In the genomic region with DNA sequence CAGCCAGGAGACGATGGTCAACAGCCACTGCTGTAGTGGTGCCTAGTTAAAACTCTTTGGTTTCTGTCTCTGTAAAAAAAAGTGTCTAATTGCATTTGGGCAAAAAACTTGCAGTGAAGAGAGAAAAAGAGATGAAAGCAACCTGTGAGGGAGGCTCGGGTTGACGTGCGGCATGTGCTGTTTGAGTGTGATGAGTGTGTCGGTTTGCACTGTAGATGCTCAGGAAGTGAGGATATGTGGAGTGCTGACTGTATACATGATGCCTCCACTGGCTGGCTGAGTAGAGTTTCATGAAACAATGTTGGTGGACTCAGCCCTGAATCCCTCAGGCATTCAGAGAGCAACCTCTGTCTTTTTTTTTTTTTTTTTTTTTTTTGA, we compare ENCODE assay signal across 15 cellular contexts. TPM values are rescaled to one million over a fixed set of nuclear protein-coding genes. Genes with fewer than 3 reads are reported as not detected.
DNase-seq lines count a peak whose midpoint lies in the region; ATAC-seq and TF ChIP-seq lines count a peak whose summit lies in the region.
"Had no signal": no experiment of that assay in that cellular context is flagged by ENCODE, and none has a peak within 500 bp of the region (broad histone marks: within the 10 kb centered on the region; RNA-seq: fewer than 3 reads in every experiment).

No MANE protein-coding gene starts in this region.

- no peak for ATAC-seq in CD4-positive, CD25-positive, alpha-beta regulatory T cell (ENCODE audit: low read depth in 2 of 2)
- ATAC-seq in T-cell (replicated peaks in 1 of 4), result peak in 2 of 4 experiments; percentile 18 to 35
- no peak for ATAC-seq in HG03457 (IDR thresholded peaks at IDR 0.05; ENCODE audit: unreplicated experiment)

- H3K9me3 Mint-ChIP-seq in CD4-positive, CD25-positive, alpha-beta regulatory T cell, result peaks cover 0 to 2% (median 0%) of the 10 kb centered on the region in 7 donors
- no peaks in the 10 kb centered on the region for H3K9me3 Mint-ChIP-seq in T-cell
- peaks cover 3% of the 10 kb centered on the region for H3K9me3 Mint-ChIP-seq in activated naive CD4-positive, alpha-beta T cell treated with anti-CD3 and anti-CD28 coated beads, Interleukin-2, amount 10 ng/mL, durations not matched to agents 7 days and 5 days

- H3K4me1 Mint-ChIP-seq in CD4-positive, CD25-positive, alpha-beta regulatory T cell, result peaks cover 14 to 59% (median 24%) of the 10 kb centered on the region in 4 donors
- peaks cover 43 to 56% (median 54%) of the 10 kb centered on the region in 3 donors for H3K4me1 Mint-ChIP-seq in T-cell
- peaks cover 66% of the 10 kb centered on the region for H3K4me1 Mint-ChIP-seq in activated naive CD4-positive, alpha-beta T cell treated with anti-CD3 and anti-CD28 coated beads, Interleukin-2, amount 10 ng/mL, durations not matched to agents 7 days and 5 days

- CTCF ChIA-PET in T-cell (lab: Charles Lee) (no interaction called here), A673 (lab: Charles Lee) (no interaction called here)
- CTCF ChIA-PET in activated naive CD4-positive, alpha-beta T cell treated with anti-CD3 and anti-CD28 coated beads, Interleukin-2, amount 10 ng/mL, durations not matched to agents 7 days and 5 days (lab: Charles Lee), result no interaction called here

- no peaks in the 10 kb centered on the region for H3K9me3 ChIP-seq in CD4-positive, CD25-positive, alpha-beta regulatory T cell (ENCODE audit: control insufficient read depth in 2 of 2, low read length in 2 of 2)
- H3K9me3 ChIP-seq in A673 (ENCODE audit: low read depth, low read length, poor library complexity, severe bottlenecking), result no peaks in the 10 kb centered on the region
- H3K9me3 ChIP-seq: BLaER1, SJCRH30 had no signal

- no peaks in the 10 kb centered on the region for H3K36me3 ChIP-seq in CD4-positive, CD25-positive, alpha-beta regulatory T cell (ENCODE audit: control insufficient read depth, insufficient read depth, low read length)
- no peaks in the 10 kb centered on the region for H3K36me3 ChIP-seq in A673 (ENCODE audit: insufficient read depth, low read length, poor library complexity, severe bottlenecking)
- H3K36me3 ChIP-seq: BLaER1, SJCRH30 had no signal

- TF ChIP-seq CTCF in A673 (conservative IDR thresholded peaks at IDR 0.05; ENCODE audit: low read depth, low read length), result no peak

- DNase-seq in CD4-positive, CD25-positive, alpha-beta regulatory T cell, result peak in 2 of 3 donors; percentile 21 to 52
- DNase-seq in T-cell, result peak in 11 of 34 experiments; percentile 8 to 46 (median 26)
- DNase-seq in activated naive CD4-positive, alpha-beta T cell treated with anti-CD3 and anti-CD28 coated beads, Interleukin-2, amount 10 ng/mL, durations not matched to agents 7 days and 5 days, result peak; percentile 70
- DNase-seq in retina, result peak; percentile 0
- no peak for DNase-seq in A673 (ENCODE audit: low spot score)
- DNase-seq in NCI-H146 (lab: John Stamatoyannopoulos, UW), result no peak
- no peak for DNase-seq in putamen (ENCODE audit: low spot score)
- DNase-seq: activated CD4-positive, CD25-positive, alpha-beta regulatory T cell treated with anti-CD3 and anti-CD28 coated beads, Interleukin-2, amount 50 U/mL, for 72 hours; effector CD4-positive, alpha-beta T cell; NCI-H1694; nephron progenitor cell; small intestine had no signal

- POLR2A ChIA-PET in T-cell (lab: Charles Lee), result no interaction called here
- POLR2A ChIA-PET in A673 (lab: Charles Lee; ENCODE audit: low non-redundant PET), result no interaction called here

- no peak overlapping the region for H3K4me3 ChIP-seq in CD4-positive, CD25-positive, alpha-beta regulatory T cell (ENCODE audit: low read depth, low read length)
- H3K4me3 ChIP-seq in A673 (ENCODE audit: low read depth, low read length, poor library complexity, severe bottlenecking), result no peak overlapping the region
- H3K4me3 ChIP-seq: BLaER1, SJCRH30 had no signal

- H3K4me1 ChIP-seq in CD4-positive, CD25-positive, alpha-beta regulatory T cell (ENCODE audit: control insufficient read depth, insufficient read depth, low read length, poor library complexity, severe bottlenecking), result peaks cover 30% of the 10 kb centered on the region
- no peaks in the 10 kb centered on the region for H3K4me1 ChIP-seq in A673 (ENCODE audit: insufficient read depth, low read length, poor library complexity, severe bottlenecking)
- H3K4me1 ChIP-seq: SJCRH30 had no signal

- H3K4me3 Mint-ChIP-seq in CD4-positive, CD25-positive, alpha-beta regulatory T cell, result peak overlapping the region in 2 of 4 donors; percentile 66 to 75
- peak overlapping the region in 1 of 3 donors; percentile 62 for H3K4me3 Mint-ChIP-seq in T-cell
- peak overlapping the region; percentile 70 for H3K4me3 Mint-ChIP-seq in activated naive CD4-positive, alpha-beta T cell treated with anti-CD3 and anti-CD28 coated beads, Interleukin-2, amount 10 ng/mL, durations not matched to agents 7 days and 5 days
- H3K4me3 Mint-ChIP-seq: nephron progenitor cell had no signal

- H3K27ac ChIP-seq in CD4-positive, CD25-positive, alpha-beta regulatory T cell (ENCODE audit: insufficient read depth, low read length, poor library complexity, severe bottlenecking), result no peak overlapping the region
- H3K27ac ChIP-seq in A673 (ENCODE audit: low read depth, low read length, poor library complexity, severe bottlenecking), result no peak overlapping the region
- H3K27ac ChIP-seq: BLaER1, SJCRH30 had no signal

- peak overlapping the region in 2 of 3 donors; percentile 60 to 75 for H3K27ac Mint-ChIP-seq in CD4-positive, CD25-positive, alpha-beta regulatory T cell
- H3K27ac Mint-ChIP-seq in T-cell, result peak overlapping the region; percentile 90 to 92
- H3K27ac Mint-ChIP-seq in activated naive CD4-positive, alpha-beta T cell treated with anti-CD3 and anti-CD28 coated beads, Interleukin-2, amount 10 ng/mL, durations not matched to agents 7 days and 5 days, result peak overlapping the region; percentile 96
- H3K27ac Mint-ChIP-seq: nephron progenitor cell had no signal

- H3K27me3 Mint-ChIP-seq in CD4-positive, CD25-positive, alpha-beta regulatory T cell, result peaks cover 5% of the 10 kb centered on the region
- H3K27me3 Mint-ChIP-seq in T-cell, result no peaks in the 10 kb centered on the region
- H3K27me3 Mint-ChIP-seq in activated naive CD4-positive, alpha-beta T cell treated with anti-CD3 and anti-CD28 coated beads, Interleukin-2, amount 10 ng/mL, durations not matched to agents 7 days and 5 days, result no peaks in the 10 kb centered on the region

- no peaks in the 10 kb centered on the region for H3K27me3 ChIP-seq in CD4-positive, CD25-positive, alpha-beta regulatory T cell (ENCODE audit: control insufficient read depth, insufficient read depth, low read length)
- H3K27me3 ChIP-seq in A673 (replicated peaks; ENCODE audit: insufficient read depth, low read depth, low read length, poor library complexity), result no peaks in the 10 kb centered on the region
- H3K27me3 ChIP-seq: BLaER1, SJCRH30 had no signal

- no peaks in the 10 kb centered on the region for H3K36me3 Mint-ChIP-seq in CD4-positive, CD25-positive, alpha-beta regulatory T cell
- no peaks in the 10 kb centered on the region for H3K36me3 Mint-ChIP-seq in T-cell
- peaks cover 16% of the 10 kb centered on the region for H3K36me3 Mint-ChIP-seq in activated naive CD4-positive, alpha-beta T cell treated with anti-CD3 and anti-CD28 coated beads, Interleukin-2, amount 10 ng/mL, durations not matched to agents 7 days and 5 days

- BruUV-seq in A673 (replicated peaks; lab: Mats Ljungman, UMichigan), result no TSS peak

- intact Hi-C loops in A673 (cut with micrococcal nuclease; ENCODE audit: unreplicated experiment), result no loop called here

RNA-seq across cellular contexts. Expression of a gene that starts 4.3 kb away (rescaled TPM):
- 28.7 TPM for total RNA-seq in CD4-positive, CD25-positive, alpha-beta regulatory T cell
- polyA plus RNA-seq in CD4-positive, CD25-positive, alpha-beta regulatory T cell, result 100 to 1,000 TPM; 106 to 123 (median 114) TPM
- total RNA-seq in T-cell (10 to 100 TPM; 34.9 to 50.7 (median 46.7) TPM), A673 (2021) (50.7 and 59.7 TPM in 2 replicates)

RNA-seq across cellular contexts. Expression of a gene that starts 56.0 kb away (rescaled TPM):
- total RNA-seq in CD4-positive, CD25-positive, alpha-beta regulatory T cell, result 1.3 TPM
- polyA plus RNA-seq in CD4-positive, CD25-positive, alpha-beta regulatory T cell, result 1 to 10 TPM; 1.2 to 3.3 (median 1.9) TPM
- total RNA-seq in T-cell, result 1 to 10 TPM in 3 of 5 donors, under 1 TPM in 2; 0.33 to 4.1 (median 2.5) TPM
- 9.6 and 9.9 TPM in 2 replicates for total RNA-seq in A673 (2021)

Comparison
In these comparisons a context has a peak if more than half of its experiments do, and no peak if none do; other contexts are left out.
1. DNase-seq: peak in CD4-positive, CD25-positive, alpha-beta regulatory T cell (2 of 3), activated naive CD4-positive, alpha-beta T cell treated with anti-CD3 and anti-CD28 coated beads, Interleukin-2, amount 10 ng/mL, durations not matched to agents 7 days and 5 days (single experiment) and retina (single experiment); none in A673 (single experiment), NCI-H146 (single experiment) and putamen (single experiment).
2. Peak in every context shown above with its lines, with median percentiles within 50 percentile points of each other: H3K27ac Mint-ChIP-seq.